ENCODE assay signal across 2 cellular contexts in genomic region chr21:32332463-32332951, GRCh38.
A peak's percentile ranks its signal among the peaks of the same experiment; 100 is the strongest.
TF ChIP-seq lines count a peak whose summit lies in the region.

No MANE protein-coding gene starts in this region.

TF ChIP-seq in HepG2, 621 proteins besides CTCF, POLR2A, EP300 and RAD21:
- TF ChIP-seq EZH2 (conservative IDR thresholded peaks at IDR 0.05; ENCODE audit: low read depth, low read length): no peak
- TF ChIP-seq U2AF1 (optimal IDR thresholded peaks at IDR 0.05; ENCODE audit: low read depth, low read length): no peak
- no peak for TF ChIP-seq ZNF530 (CRISPR knock-in tag; IDR thresholded peaks at IDR 0.05; ENCODE audit: low read depth)
- TF ChIP-seq ZNF101 (CRISPR knock-in tag; IDR thresholded peaks at IDR 0.05; ENCODE audit: borderline replicate concordance, low read depth): no peak
- no peak for TF ChIP-seq ZNF660 (CRISPR knock-in tag; IDR thresholded peaks at IDR 0.05; ENCODE audit: borderline replicate concordance, low read depth)
- no peak for TF ChIP-seq ZNF644 (CRISPR knock-in tag; IDR thresholded peaks at IDR 0.05; ENCODE audit: low read depth)
- TF ChIP-seq NPAS2 (CRISPR knock-in tag; IDR thresholded peaks at IDR 0.05; ENCODE audit: borderline replicate concordance): no peak
- TF ChIP-seq CC2D1A (CRISPR knock-in tag; IDR thresholded peaks at IDR 0.05): no peak
- TF ChIP-seq, protein P1, sequence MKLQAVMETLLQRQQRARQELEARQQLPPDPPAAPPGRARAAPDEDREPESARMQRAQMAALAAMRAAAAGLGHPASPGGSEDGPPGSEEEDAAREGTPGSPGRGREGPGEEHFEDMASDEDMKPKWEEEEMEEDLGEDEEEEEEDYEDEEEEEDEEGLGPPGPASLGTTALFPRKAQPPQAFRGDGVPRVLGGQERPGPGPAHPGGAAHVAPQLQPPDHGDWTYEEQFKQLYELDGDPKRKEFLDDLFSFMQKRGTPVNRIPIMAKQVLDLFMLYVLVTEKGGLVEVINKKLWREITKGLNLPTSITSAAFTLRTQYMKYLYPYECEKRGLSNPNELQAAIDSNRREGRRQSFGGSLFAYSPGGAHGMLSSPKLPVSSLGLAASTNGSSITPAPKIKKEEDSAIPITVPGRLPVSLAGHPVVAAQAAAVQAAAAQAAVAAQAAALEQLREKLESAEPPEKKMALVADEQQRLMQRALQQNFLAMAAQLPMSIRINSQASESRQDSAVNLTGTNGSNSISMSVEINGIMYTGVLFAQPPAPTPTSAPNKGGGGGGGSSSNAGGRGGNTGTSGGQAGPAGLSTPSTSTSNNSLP (IDR thresholded peaks at IDR 0.05; ENCODE audit: low read depth, low read length): no peak
- TF ChIP-seq, protein P2, sequence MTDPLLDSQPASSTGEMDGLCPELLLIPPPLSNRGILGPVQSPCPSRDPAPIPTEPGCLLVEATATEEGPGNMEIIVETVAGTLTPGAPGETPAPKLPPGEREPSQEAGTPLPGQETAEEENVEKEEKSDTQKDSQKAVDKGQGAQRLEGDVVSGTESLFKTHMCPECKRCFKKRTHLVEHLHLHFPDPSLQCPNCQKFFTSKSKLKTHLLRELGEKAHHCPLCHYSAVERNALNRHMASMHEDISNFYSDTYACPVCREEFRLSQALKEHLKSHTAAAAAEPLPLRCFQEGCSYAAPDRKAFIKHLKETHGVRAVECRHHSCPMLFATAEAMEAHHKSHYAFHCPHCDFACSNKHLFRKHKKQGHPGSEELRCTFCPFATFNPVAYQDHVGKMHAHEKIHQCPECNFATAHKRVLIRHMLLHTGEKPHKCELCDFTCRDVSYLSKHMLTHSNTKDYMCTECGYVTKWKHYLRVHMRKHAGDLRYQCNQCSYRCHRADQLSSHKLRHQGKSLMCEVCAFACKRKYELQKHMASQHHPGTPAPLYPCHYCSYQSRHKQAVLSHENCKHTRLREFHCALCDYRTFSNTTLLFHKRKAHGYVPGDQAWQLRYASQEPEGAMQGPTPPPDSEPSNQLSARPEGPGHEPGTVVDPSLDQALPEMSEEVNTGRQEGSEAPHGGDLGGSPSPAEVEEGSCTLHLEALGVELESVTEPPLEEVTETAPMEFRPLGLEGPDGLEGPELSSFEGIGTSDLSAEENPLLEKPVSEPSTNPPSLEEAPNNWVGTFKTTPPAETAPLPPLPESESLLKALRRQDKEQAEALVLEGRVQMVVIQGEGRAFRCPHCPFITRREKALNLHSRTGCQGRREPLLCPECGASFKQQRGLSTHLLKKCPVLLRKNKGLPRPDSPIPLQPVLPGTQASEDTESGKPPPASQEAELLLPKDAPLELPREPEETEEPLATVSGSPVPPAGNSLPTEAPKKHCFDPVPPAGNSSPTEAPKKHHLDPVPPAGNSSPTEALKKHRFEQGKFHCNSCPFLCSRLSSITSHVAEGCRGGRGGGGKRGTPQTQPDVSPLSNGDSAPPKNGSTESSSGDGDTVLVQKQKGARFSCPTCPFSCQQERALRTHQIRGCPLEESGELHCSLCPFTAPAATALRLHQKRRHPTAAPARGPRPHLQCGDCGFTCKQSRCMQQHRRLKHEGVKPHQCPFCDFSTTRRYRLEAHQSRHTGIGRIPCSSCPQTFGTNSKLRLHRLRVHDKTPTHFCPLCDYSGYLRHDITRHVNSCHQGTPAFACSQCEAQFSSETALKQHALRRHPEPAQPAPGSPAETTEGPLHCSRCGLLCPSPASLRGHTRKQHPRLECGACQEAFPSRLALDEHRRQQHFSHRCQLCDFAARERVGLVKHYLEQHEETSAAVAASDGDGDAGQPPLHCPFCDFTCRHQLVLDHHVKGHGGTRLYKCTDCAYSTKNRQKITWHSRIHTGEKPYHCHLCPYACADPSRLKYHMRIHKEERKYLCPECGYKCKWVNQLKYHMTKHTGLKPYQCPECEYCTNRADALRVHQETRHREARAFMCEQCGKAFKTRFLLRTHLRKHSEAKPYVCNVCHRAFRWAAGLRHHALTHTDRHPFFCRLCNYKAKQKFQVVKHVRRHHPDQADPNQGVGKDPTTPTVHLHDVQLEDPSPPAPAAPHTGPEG (CRISPR knock-in tag; IDR thresholded peaks at IDR 0.05): no peak
- no peak for TF ChIP-seq ZNF24 (IDR thresholded peaks at IDR 0.05)

TF ChIP-seq in K562, 482 proteins besides CTCF, POLR2A, EP300 and RAD21:
- TF ChIP-seq, protein P3, sequence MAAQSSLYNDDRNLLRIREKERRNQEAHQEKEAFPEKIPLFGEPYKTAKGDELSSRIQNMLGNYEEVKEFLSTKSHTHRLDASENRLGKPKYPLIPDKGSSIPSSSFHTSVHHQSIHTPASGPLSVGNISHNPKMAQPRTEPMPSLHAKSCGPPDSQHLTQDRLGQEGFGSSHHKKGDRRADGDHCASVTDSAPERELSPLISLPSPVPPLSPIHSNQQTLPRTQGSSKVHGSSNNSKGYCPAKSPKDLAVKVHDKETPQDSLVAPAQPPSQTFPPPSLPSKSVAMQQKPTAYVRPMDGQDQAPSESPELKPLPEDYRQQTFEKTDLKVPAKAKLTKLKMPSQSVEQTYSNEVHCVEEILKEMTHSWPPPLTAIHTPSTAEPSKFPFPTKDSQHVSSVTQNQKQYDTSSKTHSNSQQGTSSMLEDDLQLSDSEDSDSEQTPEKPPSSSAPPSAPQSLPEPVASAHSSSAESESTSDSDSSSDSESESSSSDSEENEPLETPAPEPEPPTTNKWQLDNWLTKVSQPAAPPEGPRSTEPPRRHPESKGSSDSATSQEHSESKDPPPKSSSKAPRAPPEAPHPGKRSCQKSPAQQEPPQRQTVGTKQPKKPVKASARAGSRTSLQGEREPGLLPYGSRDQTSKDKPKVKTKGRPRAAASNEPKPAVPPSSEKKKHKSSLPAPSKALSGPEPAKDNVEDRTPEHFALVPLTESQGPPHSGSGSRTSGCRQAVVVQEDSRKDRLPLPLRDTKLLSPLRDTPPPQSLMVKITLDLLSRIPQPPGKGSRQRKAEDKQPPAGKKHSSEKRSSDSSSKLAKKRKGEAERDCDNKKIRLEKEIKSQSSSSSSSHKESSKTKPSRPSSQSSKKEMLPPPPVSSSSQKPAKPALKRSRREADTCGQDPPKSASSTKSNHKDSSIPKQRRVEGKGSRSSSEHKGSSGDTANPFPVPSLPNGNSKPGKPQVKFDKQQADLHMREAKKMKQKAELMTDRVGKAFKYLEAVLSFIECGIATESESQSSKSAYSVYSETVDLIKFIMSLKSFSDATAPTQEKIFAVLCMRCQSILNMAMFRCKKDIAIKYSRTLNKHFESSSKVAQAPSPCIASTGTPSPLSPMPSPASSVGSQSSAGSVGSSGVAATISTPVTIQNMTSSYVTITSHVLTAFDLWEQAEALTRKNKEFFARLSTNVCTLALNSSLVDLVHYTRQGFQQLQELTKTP (IDR thresholded peaks at IDR 0.05; ENCODE audit: low read depth in 1 of 2, partially characterized antibody in 2 of 2): peak in 1 of 2 experiments; percentile 79
- TF ChIP-seq, protein P4, sequence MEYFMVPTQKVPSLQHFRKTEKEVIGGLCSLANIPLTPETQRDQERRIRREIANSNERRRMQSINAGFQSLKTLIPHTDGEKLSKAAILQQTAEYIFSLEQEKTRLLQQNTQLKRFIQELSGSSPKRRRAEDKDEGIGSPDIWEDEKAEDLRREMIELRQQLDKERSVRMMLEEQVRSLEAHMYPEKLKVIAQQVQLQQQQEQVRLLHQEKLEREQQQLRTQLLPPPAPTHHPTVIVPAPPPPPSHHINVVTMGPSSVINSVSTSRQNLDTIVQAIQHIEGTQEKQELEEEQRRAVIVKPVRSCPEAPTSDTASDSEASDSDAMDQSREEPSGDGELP (CRISPR knock-in tag; IDR thresholded peaks at IDR 0.05; ENCODE audit: borderline replicate concordance): no peak
- TF ChIP-seq FOXA1 (IDR thresholded peaks at IDR 0.05; ENCODE audit: borderline replicate concordance) (no peak), MBD2 (IDR thresholded peaks at IDR 0.05; ENCODE audit: borderline replicate concordance, low read depth) (no peak)
